15 cellular contexts compared by ENCODE assay signal in the genomic region with DNA sequence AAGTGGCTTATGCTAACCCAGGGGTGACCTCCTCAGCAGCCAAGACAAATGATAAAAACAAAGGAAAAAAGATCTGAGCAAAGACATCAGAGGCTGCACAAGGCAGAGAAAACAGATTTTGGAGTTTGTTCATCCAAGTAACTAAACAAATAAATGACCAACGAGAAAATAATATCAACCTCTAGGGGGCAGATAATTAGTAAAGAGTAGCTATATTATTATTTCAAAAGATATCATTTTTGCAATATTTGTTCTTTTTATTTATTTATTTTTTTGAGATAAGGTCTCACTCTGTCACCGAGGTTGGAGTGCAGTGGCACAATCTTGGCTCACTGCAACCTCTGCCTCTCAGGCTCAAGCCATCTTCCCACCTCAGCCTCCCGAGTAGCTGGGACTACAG.
A peak's percentile ranks its signal among the peaks of the same experiment; 100 is the strongest.
DNase-seq lines count a peak whose midpoint lies in the region; ATAC-seq, FAIRE-seq and TF ChIP-seq lines count a peak whose summit lies in the region.
"Had no signal": no experiment of that assay in that cellular context is flagged by ENCODE, and none has a peak within 500 bp of the region (broad histone marks: within the 10 kb centered on the region; RNA-seq: fewer than 3 reads in every experiment).

No MANE protein-coding gene starts in this region.

- H3K9ac ChIP-seq in HepG2 (ENCODE audit: insufficient read depth, low read depth, low read length) = no peak overlapping the region

- H3K27ac ChIP-seq in HepG2 (ENCODE audit: extremely low read length, insufficient read depth, low read length) (no peak overlapping the region), right lobe of liver (no peak overlapping the region), RWPE2 (ENCODE audit: poor library complexity, severe bottlenecking) (no peak overlapping the region)
- H3K27ac ChIP-seq: HL-60, pancreas, spleen had no signal

- POLR2A ChIA-PET in HepG2 (lab: Yijun Ruan, JAX) = no interaction called here

- no peaks in the 10 kb centered on the region for H3K27me3 ChIP-seq in HepG2 (ENCODE audit: control insufficient read depth in 1 of 2, insufficient read depth in 2 of 2, low read length in 2 of 2)
- H3K27me3 ChIP-seq in right lobe of liver = no peaks in the 10 kb centered on the region
- H3K27me3 ChIP-seq in RWPE2 (ENCODE audit: insufficient read depth, poor library complexity, severe bottlenecking) = no peaks in the 10 kb centered on the region
- H3K27me3 ChIP-seq in H7 (ENCODE audit: control insufficient read depth, insufficient read depth, low read length) = no peaks in the 10 kb centered on the region
- H3K27me3 ChIP-seq: pancreas, spleen had no signal

- no TSS peak for BruUV-seq in HepG2 (replicated peaks; lab: Mats Ljungman, UMichigan)

- H3K9me3 ChIP-seq in HepG2 (ENCODE audit: low read length) (no peaks in the 10 kb centered on the region), right lobe of liver (no peaks in the 10 kb centered on the region), RWPE2 (ENCODE audit: severe bottlenecking) (no peaks in the 10 kb centered on the region)
- H3K9me3 ChIP-seq: pancreas had no signal

- peaks cover 3 to 16% of the 10 kb centered on the region in 2 experiments; a peak in 4 of 5 replicates for H3K36me3 ChIP-seq in HepG2 (replicated peaks in 1 of 2; ENCODE audit: control insufficient read depth in 1 of 2, insufficient read depth in 2 of 2, low read length in 2 of 2)
- no peaks in the 10 kb centered on the region for H3K36me3 ChIP-seq in right lobe of liver
- peaks cover 16% of the 10 kb centered on the region for H3K36me3 ChIP-seq in RWPE2 (ENCODE audit: low read depth)
- no peaks in the 10 kb centered on the region for H3K36me3 ChIP-seq in H7 (replicated peaks; ENCODE audit: control insufficient read depth, insufficient read depth, low read length)

- 83% methylated on average over 3 of the region's 3 CpGs for WGBS in HepG2 (ENCODE audit: low lambda C conversion rate)
- 29% methylated on average over 2 of the region's 3 CpGs for WGBS in right lobe of liver (ENCODE audit: insufficient coverage, low coverage, low lambda C conversion rate, missing lambda C conversion rate)

- no peak overlapping the region for H2AFZ ChIP-seq in HepG2 (ENCODE audit: low read length)

- DNase-seq in HepG2 (ENCODE audit: low spot score) (no peak), right lobe of liver (no peak), RWPE2 (ENCODE audit: low spot score) (no peak), fibroblast of villous mesenchyme (ENCODE audit: low read depth) (no peak), NCI-H748 (lab: John Stamatoyannopoulos, UW; ENCODE audit: unreplicated experiment) (no peak), H7 (no peak)
- DNase-seq in central memory CD4-positive, alpha-beta T cell = no peak
- DNase-seq: aorta, midbrain, NCI-H2029, pancreas, spleen had no signal

- peak; percentile 4 for FAIRE-seq in HepG2 (lab: Jason Lieb, UNC)
- FAIRE-seq: frontal cortex, pancreas had no signal

- H3K4me1 ChIP-seq in HepG2 (ENCODE audit: insufficient read depth, low read length) = no peaks in the 10 kb centered on the region
- H3K4me1 ChIP-seq in right lobe of liver = no peaks in the 10 kb centered on the region
- peaks cover 15% of the 10 kb centered on the region for H3K4me1 ChIP-seq in RWPE2 (ENCODE audit: insufficient read depth, poor library complexity, severe bottlenecking)
- H3K4me1 ChIP-seq: spleen had no signal

- CTCF ChIA-PET in HepG2 (lab: Yijun Ruan, JAX; ENCODE audit: low intra/inter-chr PET ratio, low total read pairs) = no interaction called here

- no peaks in the 10 kb centered on the region for H4K20me1 ChIP-seq in HepG2 (ENCODE audit: insufficient read depth, low read length)

- H3K79me2 ChIP-seq in HepG2 (ENCODE audit: insufficient read depth, low read length) = no peaks in the 10 kb centered on the region

- TF ChIP-seq CTCF in HepG2 (CRISPR knock-in tag; IDR thresholded peaks at IDR 0.05) (no peak), right lobe of liver (IDR thresholded peaks at IDR 0.05) (peak in 2 of 4 donors; percentile 17 to 21), RWPE2 (IDR thresholded peaks at IDR 0.05; ENCODE audit: poor library complexity, severe bottlenecking) (peak; percentile 33), fibroblast of villous mesenchyme (IDR thresholded peaks at IDR 0.05; ENCODE audit: insufficient read depth, low read depth, low read length) (peak; percentile 11)

- no peak for TF ChIP-seq POLR2A in HepG2 (IDR thresholded peaks at IDR 0.05; ENCODE audit: insufficient read depth in 1 of 2, low read depth in 2 of 2, low read length in 2 of 2)
- no peak for TF ChIP-seq POLR2A in right lobe of liver (IDR thresholded peaks at IDR 0.05)

- in situ Hi-C loops in HepG2 (cut with HindIII; ENCODE audit: extremely low pct_ligation_motif_present, low pct_unique_long_range_greater_than_20kb) = no loop called here

- TF ChIP-seq EP300 in HepG2 (IDR thresholded peaks at IDR 0.05; ENCODE audit: low read depth in 2 of 2, low read length in 2 of 2) = no peak
- no peak for TF ChIP-seq EP300 in HepG2 (CRISPR knock-in tag; IDR thresholded peaks at IDR 0.05; ENCODE audit: borderline replicate concordance)

- ATAC-seq in HepG2 (no peak), right lobe of liver (no peak), RWPE2 (ENCODE audit: low read depth) (no peak), GM21528 (IDR thresholded peaks at IDR 0.05; ENCODE audit: low FRiP score, unreplicated experiment) (no peak)
- ATAC-seq: pancreas had no signal

- intact Hi-C loops in HepG2 (cut with micrococcal nuclease; ENCODE audit: unreplicated experiment) (no loop called here), right lobe of liver (cut with DNase I) (no loop called here)

- TF ChIP-seq RAD21 in HepG2 (CRISPR knock-in tag; IDR thresholded peaks at IDR 0.05) = no peak

- no peak overlapping the region for H3K4me2 ChIP-seq in HepG2 (ENCODE audit: low read depth, low read length)

- H3K4me3 ChIP-seq in HepG2 (replicated peaks in 1 of 3; ENCODE audit: insufficient read depth in 1 of 3, low read depth in 2 of 3, low read length in 3 of 3) (no peak overlapping the region), right lobe of liver (no peak overlapping the region), RWPE2 (ENCODE audit: severe bottlenecking) (no peak overlapping the region), fibroblast of villous mesenchyme (ENCODE audit: low read depth, low read length) (no peak overlapping the region), H7 (ENCODE audit: insufficient read depth, low read depth, low read length) (no peak overlapping the region)
- H3K4me3 ChIP-seq: pancreas, spleen had no signal

TF ChIP-seq in HepG2, 621 proteins besides CTCF, POLR2A, EP300 and RAD21:
- TF ChIP-seq SP140L (CRISPR knock-in tag; IDR thresholded peaks at IDR 0.05; ENCODE audit: borderline replicate concordance) (no peak), NFYB (CRISPR knock-in tag; IDR thresholded peaks at IDR 0.05) (no peak), ZNF17 (CRISPR knock-in tag; IDR thresholded peaks at IDR 0.05) (no peak), ZNF232 (CRISPR knock-in tag; IDR thresholded peaks at IDR 0.05; ENCODE audit: borderline replicate concordance) (no peak), ZNF383 (CRISPR knock-in tag; IDR thresholded peaks at IDR 0.05; ENCODE audit: borderline replicate concordance) (no peak), KDM2A (CRISPR knock-in tag; IDR thresholded peaks at IDR 0.05; ENCODE audit: borderline replicate concordance, low read depth) (no peak), CAMTA2 (CRISPR knock-in tag; IDR thresholded peaks at IDR 0.05; ENCODE audit: borderline replicate concordance) (no peak)
- TF ChIP-seq, protein P1, sequence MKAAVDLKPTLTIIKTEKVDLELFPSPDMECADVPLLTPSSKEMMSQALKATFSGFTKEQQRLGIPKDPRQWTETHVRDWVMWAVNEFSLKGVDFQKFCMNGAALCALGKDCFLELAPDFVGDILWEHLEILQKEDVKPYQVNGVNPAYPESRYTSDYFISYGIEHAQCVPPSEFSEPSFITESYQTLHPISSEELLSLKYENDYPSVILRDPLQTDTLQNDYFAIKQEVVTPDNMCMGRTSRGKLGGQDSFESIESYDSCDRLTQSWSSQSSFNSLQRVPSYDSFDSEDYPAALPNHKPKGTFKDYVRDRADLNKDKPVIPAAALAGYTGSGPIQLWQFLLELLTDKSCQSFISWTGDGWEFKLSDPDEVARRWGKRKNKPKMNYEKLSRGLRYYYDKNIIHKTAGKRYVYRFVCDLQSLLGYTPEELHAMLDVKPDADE (CRISPR knock-in tag; IDR thresholded peaks at IDR 0.05) = no peak
- TF ChIP-seq, protein P2, sequence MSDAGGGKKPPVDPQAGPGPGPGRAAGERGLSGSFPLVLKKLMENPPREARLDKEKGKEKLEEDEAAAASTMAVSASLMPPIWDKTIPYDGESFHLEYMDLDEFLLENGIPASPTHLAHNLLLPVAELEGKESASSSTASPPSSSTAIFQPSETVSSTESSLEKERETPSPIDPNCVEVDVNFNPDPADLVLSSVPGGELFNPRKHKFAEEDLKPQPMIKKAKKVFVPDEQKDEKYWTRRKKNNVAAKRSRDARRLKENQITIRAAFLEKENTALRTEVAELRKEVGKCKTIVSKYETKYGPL (CRISPR knock-in tag; IDR thresholded peaks at IDR 0.05) = no peak
- TF ChIP-seq, protein P3, sequence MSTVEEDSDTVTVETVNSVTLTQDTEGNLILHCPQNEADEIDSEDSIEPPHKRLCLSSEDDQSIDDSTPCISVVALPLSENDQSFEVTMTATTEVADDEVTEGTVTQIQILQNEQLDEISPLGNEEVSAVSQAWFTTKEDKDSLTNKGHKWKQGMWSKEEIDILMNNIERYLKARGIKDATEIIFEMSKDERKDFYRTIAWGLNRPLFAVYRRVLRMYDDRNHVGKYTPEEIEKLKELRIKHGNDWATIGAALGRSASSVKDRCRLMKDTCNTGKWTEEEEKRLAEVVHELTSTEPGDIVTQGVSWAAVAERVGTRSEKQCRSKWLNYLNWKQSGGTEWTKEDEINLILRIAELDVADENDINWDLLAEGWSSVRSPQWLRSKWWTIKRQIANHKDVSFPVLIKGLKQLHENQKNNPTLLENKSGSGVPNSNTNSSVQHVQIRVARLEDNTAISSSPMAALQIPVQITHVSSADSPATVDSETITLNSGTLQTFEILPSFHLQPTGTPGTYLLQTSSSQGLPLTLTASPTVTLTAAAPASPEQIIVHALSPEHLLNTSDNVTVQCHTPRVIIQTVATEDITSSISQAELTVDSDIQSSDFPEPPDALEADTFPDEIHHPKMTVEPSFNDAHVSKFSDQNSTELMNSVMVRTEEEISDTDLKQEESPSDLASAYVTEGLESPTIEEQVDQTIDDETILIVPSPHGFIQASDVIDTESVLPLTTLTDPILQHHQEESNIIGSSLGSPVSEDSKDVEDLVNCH (CRISPR knock-in tag; IDR thresholded peaks at IDR 0.05) = no peak
